Comparison of ENCODE assay signal across 8 cellular contexts in genomic region chr4:147071341-147071740, GRCh38.
"Had no signal": no experiment of that assay in that cellular context is flagged by ENCODE, and none has a peak within 500 bp of the region (broad histone marks: within the 10 kb centered on the region; RNA-seq: fewer than 3 reads in every experiment).

No MANE protein-coding gene starts in this region.

- H3K9ac ChIP-seq: GM23248 had no signal

- H3K4me1 Mint-ChIP-seq: H9 had no signal

- ATAC-seq: K562 had no signal

- H3K4me3 ChIP-seq: GM23248, K562 had no signal

- H3K27ac Mint-ChIP-seq: H9 had no signal

- FAIRE-seq: H54, HTR-8/SVneo, K562 had no signal

- DNase-seq: GM23248, GOT3, H9, HCEC 1CT, IMR-90 had no signal

- H2AFZ ChIP-seq: GM23248 had no signal

- H3K27ac ChIP-seq: GM23248 had no signal

- H3K4me3 Mint-ChIP-seq: H9 had no signal
